Comparison of ENCODE assay signal across 8 cellular contexts in the genomic region with DNA sequence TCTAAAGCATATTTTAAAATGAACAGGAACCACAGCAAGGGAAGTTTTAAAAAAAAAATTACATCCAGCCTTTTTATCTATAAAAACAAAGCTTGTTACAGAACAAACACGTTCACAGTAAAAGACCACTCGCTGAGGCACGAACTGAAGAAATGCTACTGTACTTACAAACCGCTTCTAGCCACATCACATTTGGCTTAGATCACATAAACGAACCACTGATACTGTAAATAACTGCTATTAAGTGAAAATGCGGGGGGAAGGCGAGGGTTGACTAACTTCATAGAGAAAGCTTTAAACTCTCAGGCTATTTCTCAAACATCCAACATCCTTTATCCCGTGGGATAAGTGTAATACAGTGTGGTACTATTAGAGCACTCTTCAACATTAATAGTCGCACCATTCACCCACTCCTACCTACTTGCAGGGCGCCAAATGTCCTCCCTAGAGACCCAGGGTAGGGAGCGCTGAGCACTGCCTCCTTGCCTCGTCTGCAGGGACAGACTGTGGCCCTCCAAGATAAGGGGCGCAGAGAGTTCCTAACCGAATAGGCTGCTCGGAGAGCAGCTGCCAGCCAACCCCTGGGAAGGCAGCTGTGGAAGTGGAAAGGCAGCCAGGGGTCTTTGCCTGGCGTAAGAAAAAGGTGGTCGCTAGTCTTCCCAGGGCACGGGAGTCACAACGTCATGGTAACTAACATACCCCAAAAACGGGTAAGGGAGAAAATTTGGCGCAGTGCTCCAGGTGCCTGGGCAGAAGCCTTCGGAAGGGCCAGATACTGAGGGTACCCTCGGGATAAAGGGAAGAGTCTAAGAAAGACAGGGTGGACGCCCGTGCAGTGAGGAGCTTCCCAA. TPM values are rescaled to one million over a fixed set of nuclear protein-coding genes. Genes with fewer than 3 reads are reported as not detected.
DNase-seq lines count a peak whose midpoint lies in the region; ATAC-seq, FAIRE-seq and TF ChIP-seq lines count a peak whose summit lies in the region.

No MANE protein-coding gene starts in this region.

- TF ChIP-seq POLR2A in H54 (IDR thresholded peaks at IDR 0.05; ENCODE audit: low read depth, low read length), result 0 out of 2 replicates have a peak, but pooled peaks have one; percentile 4
- no peak for TF ChIP-seq POLR2A in esophagus squamous epithelium (IDR thresholded peaks at IDR 0.05)
- TF ChIP-seq POLR2A in vagina (IDR thresholded peaks at IDR 0.05), result no peak

- peak overlapping the region; percentile 94 for H3K4me2 ChIP-seq in MM.1S (ENCODE audit: low read depth, low read length)

- intact Hi-C loops in activated CD8-positive, alpha-beta T cell treated with anti-CD3 and anti-CD28 coated beads for 36 hours (cut with micrococcal nuclease), result no loop called here
- intact Hi-C loops in esophagus squamous epithelium (cut with DNase I) (no loop called here), vagina (cut with DNase I) (loop anchor here (2.0 kb wide), 1 partner anchor 197 kb away; no protein-coding TSS in a partner anchor)

- H3K79me2 ChIP-seq in MM.1S (ENCODE audit: low read length), result no peaks in the 10 kb centered on the region

- H3K9me2 ChIP-seq in MM.1S (replicated peaks; ENCODE audit: insufficient read depth, low read length), result no peaks in the 10 kb centered on the region

- H3K4me3 Mint-ChIP-seq in activated CD8-positive, alpha-beta T cell treated with anti-CD3 and anti-CD28 coated beads for 36 hours, result peak overlapping the region; percentile 95
- peak overlapping the region; percentile 90 to 100 (median 98) for H3K4me3 Mint-ChIP-seq in naive thymus-derived CD8-positive, alpha-beta T cell

- CTCF ChIA-PET in GM10248 (lab: Yijun Ruan, JAX), result interaction anchor here (0.8 to 8.6 kb wide), 9 partner anchors 10 to 203 kb away, joined by 3 to 65 read pairs (median 3); no protein-coding TSS in a partner anchor
- CTCF ChIA-PET in activated CD8-positive, alpha-beta T cell treated with anti-CD3 and anti-CD28 coated beads for 36 hours (lab: Charles Lee), result interaction anchor here (0.8 to 3.9 kb wide), 12 partner anchors 8 to 390 kb away, joined by 3 to 38 read pairs (median 3); no protein-coding TSS in a partner anchor

- H3K9me3 ChIP-seq in MM.1S (replicated peaks; ENCODE audit: insufficient read depth, low read length) (no peaks in the 10 kb centered on the region), esophagus squamous epithelium (no peaks in the 10 kb centered on the region), vagina (no peaks in the 10 kb centered on the region)

- peak overlapping the region; percentile 66; the same call in 1 of the 2 replicates for H3K9ac ChIP-seq in MM.1S (ENCODE audit: low read length)

- peaks cover 12% of the 10 kb centered on the region for H3K36me3 Mint-ChIP-seq in activated CD8-positive, alpha-beta T cell treated with anti-CD3 and anti-CD28 coated beads for 36 hours (ENCODE audit: low read depth)
- peaks cover 0 to 18% (median 12%) of the 10 kb centered on the region in 3 donors for H3K36me3 Mint-ChIP-seq in naive thymus-derived CD8-positive, alpha-beta T cell

- peaks cover 42% of the 10 kb centered on the region for H3K4me1 Mint-ChIP-seq in activated CD8-positive, alpha-beta T cell treated with anti-CD3 and anti-CD28 coated beads for 36 hours (ENCODE audit: low read depth)
- peaks cover 25 to 74% (median 66%) of the 10 kb centered on the region in 4 donors for H3K4me1 Mint-ChIP-seq in naive thymus-derived CD8-positive, alpha-beta T cell

- H3K4me3 ChIP-seq in MM.1S (ENCODE audit: low read length) (peak overlapping the region; percentile 95), esophagus squamous epithelium (peak overlapping the region; percentile 63 to 81 (median 70)), vagina (peak overlapping the region; percentile 80 to 97)

- H3F3A ChIP-seq in MM.1S (ENCODE audit: insufficient read depth, low read length), result peaks cover 26% of the 10 kb centered on the region

- H3K4me1 ChIP-seq in MM.1S (ENCODE audit: low read length) (peaks cover 8% of the 10 kb centered on the region), esophagus squamous epithelium (peaks cover 0 to 35% (median 0%) of the 10 kb centered on the region in 3 donors), vagina (peaks cover 19% of the 10 kb centered on the region)

- H2AFZ ChIP-seq in MM.1S (ENCODE audit: low read length), result peak overlapping the region; percentile 92

- DNase-seq in GM10248 (ENCODE audit: extremely low spot score) (peak; percentile 22), H54 (ENCODE audit: insufficient read length, low spot score) (peak; percentile 10), MM.1S (peak; percentile 39), esophagus squamous epithelium (lab: John Stamatoyannopoulos, UW) (peak; percentile 31), vagina (ENCODE audit: extremely low spot score in 2 of 2) (no peak), OCI-M2 (lab: John Stamatoyannopoulos, UW; ENCODE audit: unreplicated experiment) (no peak)
- DNase-seq in activated CD8-positive, alpha-beta T cell treated with anti-CD3 and anti-CD28 coated beads for 36 hours, result peak; percentile 51
- peak in 6 of 10 donors; percentile 14 to 50 (median 36) for DNase-seq in naive thymus-derived CD8-positive, alpha-beta T cell

- H3K36me3 ChIP-seq in MM.1S (replicated peaks; ENCODE audit: insufficient read depth, low read length) (no peaks in the 10 kb centered on the region), esophagus squamous epithelium (peaks cover 0 to 18% (median 0%) of the 10 kb centered on the region in 3 donors), vagina (no peaks in the 10 kb centered on the region)

- no peak for FAIRE-seq in H54 (lab: Jason Lieb, UNC)

- peak overlapping the region; percentile 89 for H3K27ac Mint-ChIP-seq in activated CD8-positive, alpha-beta T cell treated with anti-CD3 and anti-CD28 coated beads for 36 hours
- peak overlapping the region; percentile 90 to 98 (median 94) for H3K27ac Mint-ChIP-seq in naive thymus-derived CD8-positive, alpha-beta T cell

- POLR2A ChIA-PET in GM10248 (lab: Yijun Ruan, JAX), result no interaction called here
- POLR2A ChIA-PET in activated CD8-positive, alpha-beta T cell treated with anti-CD3 and anti-CD28 coated beads for 36 hours (lab: Charles Lee), result interaction anchor here (0.7 to 2.4 kb wide), 16 partner anchors 10 to 122 kb away, joined by 3 to 9 read pairs (median 4); a partner anchor contains a TSS
- POLR2A ChIA-PET in naive thymus-derived CD8-positive, alpha-beta T cell (lab: Charles Lee), result interaction anchor here (0.5 to 5.3 kb wide), 19 partner anchors 8 to 134 kb away, joined by 3 to 48 read pairs (median 6); a partner anchor contains a TSS

- no peak for TF ChIP-seq CTCF in GM10248 (IDR thresholded peaks at IDR 0.05; ENCODE audit: control extremely low read depth, extremely low read depth, low read depth, missing control alignments)
- TF ChIP-seq CTCF in MM.1S (IDR thresholded peaks at IDR 0.05; ENCODE audit: low read length), result no peak
- TF ChIP-seq CTCF in activated CD8-positive, alpha-beta T cell treated with anti-CD3 and anti-CD28 coated beads for 36 hours (IDR thresholded peaks at IDR 0.05), result no peak
- TF ChIP-seq CTCF in esophagus squamous epithelium (IDR thresholded peaks at IDR 0.05), result no peak
- no peak for TF ChIP-seq CTCF in vagina (IDR thresholded peaks at IDR 0.05)

- no peaks in the 10 kb centered on the region for H4K20me1 ChIP-seq in MM.1S (ENCODE audit: insufficient read depth, low read length)

- 4% methylated on average over 19 to 20 of the region's 25 CpGs for WGBS in esophagus squamous epithelium, 2 donors

- H3K27ac ChIP-seq in MM.1S (ENCODE audit: low read length), result no peak overlapping the region
- H3K27ac ChIP-seq in esophagus squamous epithelium, result peak overlapping the region; percentile 82 to 88 (median 86)
- H3K27ac ChIP-seq in vagina, result peak overlapping the region; percentile 59

- H3K27me3 ChIP-seq in MM.1S (replicated peaks; ENCODE audit: insufficient read depth, low read length) (no peaks in the 10 kb centered on the region), esophagus squamous epithelium (no peaks in the 10 kb centered on the region), vagina (no peaks in the 10 kb centered on the region)

- no peaks in the 10 kb centered on the region for H3K27me3 Mint-ChIP-seq in activated CD8-positive, alpha-beta T cell treated with anti-CD3 and anti-CD28 coated beads for 36 hours
- H3K27me3 Mint-ChIP-seq in naive thymus-derived CD8-positive, alpha-beta T cell, result no peaks in the 10 kb centered on the region

- peak; percentile 20 for ATAC-seq in activated CD8-positive, alpha-beta T cell treated with anti-CD3 and anti-CD28 coated beads for 36 hours
- ATAC-seq in naive thymus-derived CD8-positive, alpha-beta T cell, result peak; percentile 37 to 51

- no peaks in the 10 kb centered on the region for H3K9me3 Mint-ChIP-seq in activated CD8-positive, alpha-beta T cell treated with anti-CD3 and anti-CD28 coated beads for 36 hours
- H3K9me3 Mint-ChIP-seq in naive thymus-derived CD8-positive, alpha-beta T cell, result peaks cover 0 to 9% (median 0%) of the 10 kb centered on the region in 9 donors

RNA-seq across cellular contexts. Expression of a gene that starts 0.8 kb away (rescaled TPM):
- 10 to 100 TPM; 13.3 to 15.3 TPM for total RNA-seq in activated CD8-positive, alpha-beta T cell treated with anti-CD3 and anti-CD28 coated beads for 36 hours
- 1 to 10 TPM; 2.1 to 9.9 (median 3.6) TPM for total RNA-seq in esophagus squamous epithelium
- 10 to 100 TPM; 23.9 to 27.2 TPM for total RNA-seq in naive thymus-derived CD8-positive, alpha-beta T cell
- 10 to 100 TPM in 2 of 3 donors, 1 to 10 TPM in 1; 9.7 to 19.5 (median 18.6) TPM for polyA plus RNA-seq in naive thymus-derived CD8-positive, alpha-beta T cell
- total RNA-seq in vagina, result 6.6 TPM

Comparison
In these comparisons a context has a peak if more than half of its experiments do, and no peak if none do; other contexts are left out.
1. DNase-seq: peak in GM10248 (single experiment), H54 (single experiment), MM.1S (single experiment), activated CD8-positive, alpha-beta T cell treated with anti-CD3 and anti-CD28 coated beads for 36 hours (single experiment), esophagus squamous epithelium (single experiment) and naive thymus-derived CD8-positive, alpha-beta T cell (6 of 10); none in vagina (0 of 2) and OCI-M2 (single experiment).
2. Peak in every context shown above with its lines, with median percentiles within 50 percentile points of each other: H3K4me3 ChIP-seq.